14 cellular contexts compared by ENCODE assay signal in the genomic region with DNA sequence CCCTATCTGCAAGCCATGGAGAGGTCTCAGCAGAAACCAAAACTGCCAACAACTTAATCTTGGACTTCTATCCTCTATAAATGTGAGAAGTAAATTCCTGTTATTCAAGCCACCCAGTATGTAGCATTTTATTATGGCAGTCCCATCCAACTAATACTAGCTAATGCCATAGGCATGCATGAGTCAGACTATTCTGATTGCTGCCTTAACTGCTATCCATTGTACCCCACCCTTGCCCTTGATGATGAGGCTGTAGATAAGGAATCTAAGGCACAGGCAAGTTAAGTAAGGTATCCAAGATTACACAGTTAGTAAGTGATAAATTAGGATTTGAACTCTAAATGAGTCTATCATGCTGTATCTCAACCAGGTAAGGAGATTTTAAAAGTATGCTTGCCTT.
DNase-seq lines count a peak whose midpoint lies in the region; ATAC-seq, FAIRE-seq and TF ChIP-seq lines count a peak whose summit lies in the region.
"Had no signal": no experiment of that assay in that cellular context is flagged by ENCODE, and none has a peak within 500 bp of the region (broad histone marks: within the 10 kb centered on the region; RNA-seq: fewer than 3 reads in every experiment).

No MANE protein-coding gene starts in this region.

- POLR2A ChIA-PET in BJ (lab: Charles Lee), result no interaction called here

- H3K4me1 ChIP-seq in lower lobe of right lung, result no peaks in the 10 kb centered on the region

- no peaks in the 10 kb centered on the region for H3K9me3 ChIP-seq in lower lobe of right lung

- H3K27me3 ChIP-seq in BJ (ENCODE audit: control insufficient read depth, insufficient read depth, low read length) (no peaks in the 10 kb centered on the region), lower lobe of right lung (ENCODE audit: low read depth) (no peaks in the 10 kb centered on the region)
- H3K27me3 ChIP-seq: spleen had no signal

- FAIRE-seq in D721Med (lab: Jason Lieb, UNC), result no peak
- FAIRE-seq: GM18507, HepG2 had no signal

- CTCF ChIA-PET in BJ (lab: Yijun Ruan, JAX), result no interaction called here

- intact Hi-C loops in left colon (cut with DNase I, micrococcal nuclease), result no loop called here
- intact Hi-C loops in lower lobe of right lung (cut with DNase I), result no loop called here

- H3K36me3 ChIP-seq in BJ (ENCODE audit: control insufficient read depth, insufficient read depth, low read length), result no peaks in the 10 kb centered on the region
- no peaks in the 10 kb centered on the region for H3K36me3 ChIP-seq in lower lobe of right lung
- H3K36me3 ChIP-seq: spleen had no signal

- TF ChIP-seq CTCF in BJ (IDR thresholded peaks at IDR 0.05; ENCODE audit: insufficient read depth, low read depth, low read length) (no peak), cardiac fibroblast (IDR thresholded peaks at IDR 0.05; ENCODE audit: low read depth, low read length) (no peak), lower lobe of right lung (IDR thresholded peaks at IDR 0.05) (no peak), D721Med (IDR thresholded peaks at IDR 0.05; ENCODE audit: insufficient read depth, missing control alignments) (no peak)

- DNase-seq in BJ (ENCODE audit: low read depth) (peak; percentile 74), M059J (ENCODE audit: low read depth) (peak; percentile 93), cardiac fibroblast (ENCODE audit: low read depth in 2 of 2) (peak; percentile 35 to 81), left colon (no peak), iPS-NIHi11 (ENCODE audit: low spot score) (no peak), lower lobe of right lung (no peak), GDM1 (lab: John Stamatoyannopoulos, UW) (no peak), D721Med (ENCODE audit: insufficient read length, low spot score) (no peak)
- DNase-seq: naive B cell, NCI-H2029 treated with DMSO at 0.1 percent for 48 hours, RPMI8226, spleen had no signal

- peak; percentile 50 for ATAC-seq in left colon
- ATAC-seq in lower lobe of right lung, result no peak
- ATAC-seq: HepG2 had no signal

- no peak overlapping the region for H3K4me3 ChIP-seq in BJ (ENCODE audit: low read depth, low read length)
- H3K4me3 ChIP-seq in cardiac fibroblast (replicated peaks in 1 of 2; ENCODE audit: low read depth in 2 of 2, low read length in 2 of 2), result no peak overlapping the region
- no peak overlapping the region for H3K4me3 ChIP-seq in lower lobe of right lung
- H3K4me3 ChIP-seq: spleen had no signal

- no peak overlapping the region for H3K27ac ChIP-seq in lower lobe of right lung
- H3K27ac ChIP-seq: spleen had no signal

Comparison
In these comparisons a context has a peak if more than half of its experiments do, and no peak if none do; other contexts are left out.
1. DNase-seq: peak in BJ (single experiment), M059J (single experiment) and cardiac fibroblast (2 of 2); none in left colon (0 of 2), iPS-NIHi11 (single experiment), lower lobe of right lung (single experiment), GDM1 (single experiment) and D721Med (single experiment).